Comparison of ENCODE assay signal across 10 cellular contexts in genomic region chr9:126612813-126613641, GRCh38. TPM values are rescaled to one million over a fixed set of nuclear protein-coding genes. Genes with fewer than 3 reads are reported as not detected.
DNase-seq lines count a peak whose midpoint lies in the region; ATAC-seq and TF ChIP-seq lines count a peak whose summit lies in the region.
"Had no signal": no experiment of that assay in that cellular context is flagged by ENCODE, and none has a peak within 500 bp of the region (broad histone marks: within the 10 kb centered on the region; RNA-seq: fewer than 3 reads in every experiment).

No MANE protein-coding gene starts in this region.

- no peak for DNase-seq in CD4-positive, alpha-beta memory T cell
- peak; percentile 93 for DNase-seq in osteoblast (ENCODE audit: insufficient read length, low spot score, missing footprints)
- DNase-seq: NCI-H1436 treated with DMSO at 0.1 percent for 48 hours had no signal

- intact Hi-C loops in CD4-positive, alpha-beta memory T cell (cut with micrococcal nuclease): no loop called here

- peaks cover 51 to 54% of the 10 kb centered on the region in 2 donors for H3K27me3 Mint-ChIP-seq in CD4-positive, alpha-beta memory T cell

- no peak overlapping the region for H3K9ac ChIP-seq in HUES48 (ENCODE audit: low read depth, low read length)

- POLR2A ChIA-PET in CD4-positive, alpha-beta memory T cell (lab: Charles Lee; ENCODE audit: partially characterized antibody): no interaction called here

- H3K27me3 ChIP-seq in CD4-positive, alpha-beta memory T cell (ENCODE audit: insufficient read depth, low read length): peaks cover 32% of the 10 kb centered on the region
- H3K27me3 ChIP-seq in HUES48 (ENCODE audit: control insufficient read depth, insufficient read depth, low read length) (peaks cover 98% of the 10 kb centered on the region), ectodermal cell (ENCODE audit: control insufficient read depth, insufficient read depth, low read length, poor library complexity, severe bottlenecking) (peaks cover 95% of the 10 kb centered on the region), osteoblast (ENCODE audit: insufficient read depth, low read length) (peaks cover 75% of the 10 kb centered on the region)

- ATAC-seq in HG02852 (IDR thresholded peaks at IDR 0.05; ENCODE audit: unreplicated experiment): no peak
- ATAC-seq in HG03095 (IDR thresholded peaks at IDR 0.05; ENCODE audit: unreplicated experiment): no peak
- ATAC-seq in GM19395 (IDR thresholded peaks at IDR 0.05; ENCODE audit: unreplicated experiment): no peak
- no peak for ATAC-seq in HG03342 (IDR thresholded peaks at IDR 0.05; ENCODE audit: unreplicated experiment)

- no peak for TF ChIP-seq CTCF in osteoblast (IDR thresholded peaks at IDR 0.05; ENCODE audit: extremely low read depth, low read depth, low read length)

- H3K4me3 ChIP-seq in CD4-positive, alpha-beta memory T cell (ENCODE audit: low read length in 2 of 2): no peak overlapping the region
- H3K4me3 ChIP-seq in HUES48 (ENCODE audit: low read depth, low read length): peak overlapping the region; percentile 52
- peak overlapping the region; percentile 55 for H3K4me3 ChIP-seq in ectodermal cell (ENCODE audit: insufficient read depth, low read depth, low read length)
- no peak overlapping the region for H3K4me3 ChIP-seq in osteoblast (ENCODE audit: insufficient read depth, low read length)

- peak overlapping the region in 1 of 7 donors; percentile 41 for H3K27ac Mint-ChIP-seq in CD4-positive, alpha-beta memory T cell

- no peaks in the 10 kb centered on the region for H3K79me2 ChIP-seq in osteoblast (ENCODE audit: insufficient read depth, low read length)

- peaks cover 4% of the 10 kb centered on the region for H4K20me1 ChIP-seq in osteoblast (ENCODE audit: insufficient read depth, low read length)

- H3K4me1 Mint-ChIP-seq in CD4-positive, alpha-beta memory T cell: peaks cover 13 to 32% (median 26%) of the 10 kb centered on the region in 4 donors

- no peak overlapping the region for H3K4me2 ChIP-seq in osteoblast (ENCODE audit: insufficient read depth, low read length)

- no peaks in the 10 kb centered on the region for H3K9me3 ChIP-seq in CD4-positive, alpha-beta memory T cell (ENCODE audit: control insufficient read depth in 1 of 2, low read length in 2 of 2)
- H3K9me3 ChIP-seq in HUES48 (ENCODE audit: control insufficient read depth, insufficient read depth, low read length) (no peaks in the 10 kb centered on the region), ectodermal cell (ENCODE audit: control insufficient read depth, low read length) (no peaks in the 10 kb centered on the region), osteoblast (ENCODE audit: low read depth, low read length) (no peaks in the 10 kb centered on the region)
- H3K9me3 ChIP-seq: neutrophil had no signal

- no peak overlapping the region for H3K27ac ChIP-seq in CD4-positive, alpha-beta memory T cell (ENCODE audit: low read depth, low read length)
- H3K27ac ChIP-seq in HUES48 (ENCODE audit: low read depth, low read length) (no peak overlapping the region), ectodermal cell (ENCODE audit: insufficient read depth, low read depth, low read length, poor library complexity, severe bottlenecking) (no peak overlapping the region), osteoblast (ENCODE audit: low read depth, low read length) (no peak overlapping the region)
- H3K27ac ChIP-seq: neutrophil had no signal

- H3K4me1 ChIP-seq in CD4-positive, alpha-beta memory T cell (ENCODE audit: insufficient read depth, low read length): peaks cover 33% of the 10 kb centered on the region
- H3K4me1 ChIP-seq in HUES48 (ENCODE audit: control insufficient read depth, insufficient read depth, low read length) (peaks cover 50% of the 10 kb centered on the region), ectodermal cell (ENCODE audit: control insufficient read depth, insufficient read depth, low read length) (peaks cover 43% of the 10 kb centered on the region), osteoblast (ENCODE audit: insufficient read depth, low read length) (no peaks in the 10 kb centered on the region)

- WGBS in ectodermal cell, 2 experiments: 0 to 1% methylated on average over 67 to 68 of the region's 68 CpGs

- CTCF ChIA-PET in CD4-positive, alpha-beta memory T cell (lab: Charles Lee; ENCODE audit: partially characterized antibody): no interaction called here

- H3K4me3 Mint-ChIP-seq in CD4-positive, alpha-beta memory T cell: peak overlapping the region; percentile 62 to 84 (median 77)

- no peaks in the 10 kb centered on the region for H3K36me3 ChIP-seq in CD4-positive, alpha-beta memory T cell (ENCODE audit: insufficient read depth, low read length)
- H3K36me3 ChIP-seq in HUES48 (ENCODE audit: control insufficient read depth, insufficient read depth, low read length): no peaks in the 10 kb centered on the region
- no peaks in the 10 kb centered on the region for H3K36me3 ChIP-seq in ectodermal cell (ENCODE audit: control insufficient read depth, insufficient read depth, low read length)
- no peaks in the 10 kb centered on the region for H3K36me3 ChIP-seq in osteoblast (ENCODE audit: insufficient read depth, low read length)
- H3K36me3 ChIP-seq: neutrophil had no signal

- peaks cover 0 to 2% (median 0%) of the 10 kb centered on the region in 8 donors for H3K9me3 Mint-ChIP-seq in CD4-positive, alpha-beta memory T cell

- no peak overlapping the region for H2AFZ ChIP-seq in osteoblast (ENCODE audit: low read length)

- no peaks in the 10 kb centered on the region for H3K36me3 Mint-ChIP-seq in CD4-positive, alpha-beta memory T cell

RNA-seq across cellular contexts. Expression of gene LMX1B, which starts 0.7 kb away (rescaled TPM):
- total RNA-seq in CD4-positive, alpha-beta memory T cell: not detected
- not detected for polyA plus RNA-seq in CD4-positive, alpha-beta memory T cell
- 15.4 TPM for polyA plus RNA-seq in ectodermal cell (2013, experiment 1 of 4)
- polyA plus RNA-seq in ectodermal cell (2013, experiment 2 of 4): 16.8 TPM
- 7.1 TPM for polyA plus RNA-seq in ectodermal cell (2013, experiment 3 of 4)
- polyA plus RNA-seq in ectodermal cell (2013, experiment 4 of 4): 9.0 TPM
- under 0.01 TPM in 2 replicates for total RNA-seq in osteoblast

Comparison
In these comparisons a context has a peak if more than half of its experiments do, and no peak if none do; other contexts are left out.
1. H3K4me3 ChIP-seq: peak in HUES48 (single experiment) and ectodermal cell (single experiment); none in CD4-positive, alpha-beta memory T cell (0 of 2) and osteoblast (single experiment).